Comparison of ENCODE assay signal across 19 cellular contexts in the genomic region with DNA sequence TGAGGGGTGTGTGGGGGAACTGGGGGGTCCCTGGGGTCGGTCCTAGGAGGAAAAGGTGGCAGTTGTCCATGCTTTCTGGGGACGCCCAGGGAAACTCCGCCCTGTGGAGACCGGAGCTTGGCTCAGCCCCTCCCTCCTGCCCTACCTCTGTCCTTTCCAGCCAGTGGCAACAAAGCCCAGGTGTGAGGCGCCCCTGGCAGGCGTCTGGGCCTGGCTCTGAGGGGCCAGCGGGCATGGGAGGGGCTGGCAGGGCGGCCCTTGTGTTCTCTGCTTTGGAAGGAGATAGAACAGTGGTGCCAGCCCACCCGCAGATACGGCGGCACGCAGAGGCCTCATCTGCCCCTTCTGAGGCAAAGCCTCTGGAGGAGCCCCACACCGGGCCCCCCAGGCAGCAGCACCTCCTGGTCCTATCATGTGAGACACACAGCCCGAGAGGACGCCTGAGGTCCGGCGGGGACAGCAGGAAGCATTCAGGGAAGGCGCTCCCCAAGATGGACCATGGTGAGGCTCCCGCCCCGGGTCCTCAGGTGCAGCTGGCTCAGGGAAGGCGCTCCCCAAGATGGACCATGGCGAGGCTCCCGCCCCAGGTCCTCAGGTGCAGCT.
"Had no signal": no experiment of that assay in that cellular context is flagged by ENCODE, and none has a peak within 500 bp of the region (broad histone marks: within the 10 kb centered on the region; RNA-seq: fewer than 3 reads in every experiment).

No MANE protein-coding gene starts in this region.

- H3K27ac Mint-ChIP-seq: activated naive CD4-positive, alpha-beta T cell treated with anti-CD3 and anti-CD28 coated beads, Interleukin-2, amount 50 U/mL, for 72 hours; dendritic cell treated with granulocyte-macrophage colony-stimulating factor and Interleukin-4, amounts not matched to agents 40 ng/mL and 50 ng/mL, for 4 days; nephron; stimulated activated memory B cell treated with anti-CD40 and anti-IgM and Interleukin-4, amounts not matched to agents 10 μg/mL and 1 μg/mL and 100 μg/mL, for 72 hours had no signal

- ATAC-seq: activated naive CD4-positive, alpha-beta T cell treated with anti-CD3 and anti-CD28 coated beads, Interleukin-2, amount 50 U/mL, for 72 hours; gastroesophageal sphincter; heart right ventricle; left lung had no signal

- H3K36me3 ChIP-seq: esophagus muscularis mucosa, gastroesophageal sphincter, heart right ventricle, left lung, sigmoid colon, thoracic aorta, upper lobe of left lung had no signal

- H3K4me1 ChIP-seq: esophagus muscularis mucosa, gastroesophageal sphincter, heart right ventricle, left lung, sigmoid colon, upper lobe of left lung had no signal

- H3K4me1 Mint-ChIP-seq: nephron had no signal

- H3K36me3 Mint-ChIP-seq: activated naive CD4-positive, alpha-beta T cell treated with anti-CD3 and anti-CD28 coated beads, Interleukin-2, amount 50 U/mL, for 72 hours; stimulated activated memory B cell treated with anti-CD40 and anti-IgM and Interleukin-4, amounts not matched to agents 10 μg/mL and 1 μg/mL and 100 μg/mL, for 72 hours had no signal

- H3K9me3 ChIP-seq: esophagus muscularis mucosa, gastroesophageal sphincter, heart right ventricle, left lung, sigmoid colon, thoracic aorta, upper lobe of left lung had no signal

- DNase-seq: activated CD4-positive, alpha-beta T cell treated with anti-CD3 and anti-CD28 coated beads for 1 hour; activated CD4-positive, alpha-beta T cell treated with anti-CD3 and anti-CD28 coated beads, Interleukin-2, amount 50 U/mL, for 4 hours; activated gamma-delta T cell treated with Interleukin-2 at 50 U/mL for 16 hours; effector CD8-positive, alpha-beta T cell; mammary epithelial cell; midbrain; sigmoid colon; stimulated activated CD4-positive, alpha-beta T cell treated with anti-CD3 and anti-CD28 coated beads, Interleukin-4, amount 100 ng/mL, for 24 hours had no signal

- H3K4me3 Mint-ChIP-seq: dendritic cell treated with granulocyte-macrophage colony-stimulating factor and Interleukin-4, amounts not matched to agents 40 ng/mL and 50 ng/mL, for 4 days; nephron; stimulated activated memory B cell treated with anti-CD40 and anti-IgM and Interleukin-4, amounts not matched to agents 10 μg/mL and 1 μg/mL and 100 μg/mL, for 72 hours had no signal

- H3K4me3 ChIP-seq: esophagus muscularis mucosa, gastroesophageal sphincter, heart right ventricle, left lung, sigmoid colon, thoracic aorta, upper lobe of left lung had no signal

- H3K27ac ChIP-seq: esophagus muscularis mucosa, gastroesophageal sphincter, heart right ventricle, left lung, sigmoid colon, thoracic aorta, upper lobe of left lung, VCaP had no signal

- H3K9me3 Mint-ChIP-seq: activated naive CD4-positive, alpha-beta T cell treated with anti-CD3 and anti-CD28 coated beads, Interleukin-2, amount 50 U/mL, for 72 hours; dendritic cell treated with granulocyte-macrophage colony-stimulating factor and Interleukin-4, amounts not matched to agents 40 ng/mL and 50 ng/mL, for 4 days; nephron had no signal
